15 cellular contexts compared by ENCODE assay signal in genomic region chr5:177539411-177539810, GRCh38. TPM values are rescaled to one million over a fixed set of nuclear protein-coding genes. Genes with fewer than 3 reads are reported as not detected.
DNase-seq lines count a peak whose midpoint lies in the region; ATAC-seq, FAIRE-seq and TF ChIP-seq lines count a peak whose summit lies in the region.
"Had no signal": no experiment of that assay in that cellular context is flagged by ENCODE, and none has a peak within 500 bp of the region (broad histone marks: within the 10 kb centered on the region; RNA-seq: fewer than 3 reads in every experiment).

No MANE protein-coding gene starts in this region.

- H3K79me2 ChIP-seq in K562 (ENCODE audit: control insufficient read depth, insufficient read depth, low read length) = peaks cover 17% of the 10 kb centered on the region; the same call in 2 of the 3 replicates

- H3K27me3 Mint-ChIP-seq in activated T-helper 2 cell treated with anti-CD3 and anti-CD28 coated beads, Interferon-gamma antibody, Interleukin-2, Interleukin-4, amounts not matched to agents 10 μg/mL and 5 μg/mL and 100 μg/mL, durations not matched to agents 14 hours and 24 hours and 36 hours (ENCODE audit: low read depth) = no peaks in the 10 kb centered on the region
- H3K27me3 Mint-ChIP-seq: activated naive CD8-positive, alpha-beta T cell treated with anti-CD3 and anti-CD28 coated beads, Interleukin-2, amount 10 ng/mL, durations not matched to agents 7 days and 5 days; CD4-positive, alpha-beta memory T cell; IgD-negative memory B cell had no signal

- POLR2A ChIA-PET in K562 (lab: Yijun Ruan, JAX) = interaction anchor here (1.1 to 1.6 kb wide), 3 partner anchors 9 to 10 kb away, joined by 3 to 6 read pairs (median 6); no protein-coding TSS in a partner anchor

- TF ChIP-seq CTCF in K562 (IDR thresholded peaks at IDR 0.05 in 2 of 3, conservative IDR thresholded peaks at IDR 0.05 in 1 of 3; ENCODE audit: insufficient read depth in 2 of 3, low read depth in 1 of 3, low read length in 3 of 3) (no peak), gastroesophageal sphincter (IDR thresholded peaks at IDR 0.05) (no peak)

- H3K4me1 ChIP-seq in K562 (replicated peaks in 1 of 2; ENCODE audit: control insufficient read depth in 2 of 2, insufficient read depth in 2 of 2, low read length in 2 of 2) = no peaks in the 10 kb centered on the region
- peaks cover 9 to 72% (median 33%) of the 10 kb centered on the region in 3 donors for H3K4me1 ChIP-seq in gastroesophageal sphincter
- peaks cover 47% of the 10 kb centered on the region for H3K4me1 ChIP-seq in skeletal muscle satellite cell (ENCODE audit: control insufficient read depth, insufficient read depth, low read length)

- WGBS in K562 (ENCODE audit: insufficient coverage, low coverage, missing lambda C conversion rate) = 81% methylated on average over 2 of the region's 2 CpGs
- WGBS in gastroesophageal sphincter (ENCODE audit: low coverage in 1 of 2), 2 donors = 63% methylated on average over 2 of the region's 2 CpGs; no CpG with 5 or more reads in 1 of the 2 donors

- no TSS peak for BruUV-seq in K562 (replicated peaks; lab: Mats Ljungman, UMichigan)

- peaks cover 31% of the 10 kb centered on the region for H3K36me3 Mint-ChIP-seq in activated T-helper 2 cell treated with anti-CD3 and anti-CD28 coated beads, Interferon-gamma antibody, Interleukin-2, Interleukin-4, amounts not matched to agents 10 μg/mL and 5 μg/mL and 100 μg/mL, durations not matched to agents 14 hours and 24 hours and 36 hours (ENCODE audit: low read depth)

- H3K9me3 ChIP-seq in K562 (replicated peaks; ENCODE audit: control insufficient read depth, insufficient read depth, low read depth, low read length) (no peaks in the 10 kb centered on the region), gastroesophageal sphincter (no peaks in the 10 kb centered on the region), skeletal muscle satellite cell (replicated peaks; ENCODE audit: low read length) (no peaks in the 10 kb centered on the region)
- H3K9me3 ChIP-seq: spleen had no signal

- H3K27me3 ChIP-seq in K562 (ENCODE audit: control insufficient read depth in 2 of 2, insufficient read depth in 2 of 2, low read length in 2 of 2) (no peaks in the 10 kb centered on the region), gastroesophageal sphincter (no peaks in the 10 kb centered on the region), skeletal muscle satellite cell (ENCODE audit: control insufficient read depth, insufficient read depth, low read length) (no peaks in the 10 kb centered on the region)
- H3K27me3 ChIP-seq: spleen had no signal

- H3K4me2 ChIP-seq in K562 (ENCODE audit: insufficient read depth, low read length) = no peak overlapping the region
- H3K4me2 ChIP-seq in skeletal muscle satellite cell (ENCODE audit: low read length) = peak overlapping the region; percentile 70

- H4K20me1 ChIP-seq in K562 (replicated peaks; ENCODE audit: control insufficient read depth, insufficient read depth, low read length) = 0 out of 2 replicates have a peak, but pooled peaks cover 3% of the 10 kb centered on the region

- H3K4me1 Mint-ChIP-seq in activated T-helper 2 cell treated with anti-CD3 and anti-CD28 coated beads, Interferon-gamma antibody, Interleukin-2, Interleukin-4, amounts not matched to agents 10 μg/mL and 5 μg/mL and 100 μg/mL, durations not matched to agents 14 hours and 24 hours and 36 hours (ENCODE audit: low read depth) = peaks cover 2% of the 10 kb centered on the region

- ATAC-seq in K562 (no peak), gastroesophageal sphincter (peak; percentile 71), left colon (no peak)

- in situ Hi-C loops in K562 (cut with MboI) = no loop called here

- no peak overlapping the region for H3K9ac ChIP-seq in K562 (ENCODE audit: insufficient read depth in 1 of 2, low read depth in 2 of 2, low read length in 2 of 2)
- peak overlapping the region; percentile 75 for H3K9ac ChIP-seq in skeletal muscle satellite cell (ENCODE audit: low read depth, low read length)

- no peak overlapping the region for H2AFZ ChIP-seq in K562 (ENCODE audit: low read depth, low read length)

- CTCF ChIA-PET in K562 (lab: Yijun Ruan, JAX; ENCODE audit: low intra/inter-chr PET ratio) = no interaction called here

- H3K27ac ChIP-seq in K562 (ENCODE audit: extremely low read depth, low read depth, low read length) = no peak overlapping the region
- H3K27ac ChIP-seq in gastroesophageal sphincter = peak overlapping the region in 3 of 4 donors; percentile 69 to 78 (median 72)

- H3K4me3 Mint-ChIP-seq in activated T-helper 2 cell treated with anti-CD3 and anti-CD28 coated beads, Interferon-gamma antibody, Interleukin-2, Interleukin-4, amounts not matched to agents 10 μg/mL and 5 μg/mL and 100 μg/mL, durations not matched to agents 14 hours and 24 hours and 36 hours (ENCODE audit: low read depth) = no peak overlapping the region
- H3K4me3 Mint-ChIP-seq: activated naive CD8-positive, alpha-beta T cell treated with anti-CD3 and anti-CD28 coated beads, Interleukin-2, amount 10 ng/mL, durations not matched to agents 7 days and 5 days; CD4-positive, alpha-beta memory T cell; IgD-negative memory B cell had no signal

- no peaks in the 10 kb centered on the region for H3K9me1 ChIP-seq in K562 (ENCODE audit: control insufficient read depth, insufficient read depth, low read length)

- DNase-seq in EL = peak; percentile 63
- no peak for DNase-seq in K562 (ENCODE audit: extremely low read depth in 1 of 4, low spot score in 3 of 4)
- no peak for DNase-seq in activated T-helper 2 cell treated with anti-CD3 and anti-CD28 coated beads, Interferon-gamma antibody, Interleukin-2, Interleukin-4, amounts not matched to agents 10 μg/mL and 5 μg/mL and 100 μg/mL, durations not matched to agents 14 hours and 24 hours and 36 hours (ENCODE audit: low spot score)
- DNase-seq in NCI-H2029 treated with DMSO at 0.1 percent for 48 hours (lab: John Stamatoyannopoulos, UW) = no peak
- DNase-seq in DMS153 (lab: John Stamatoyannopoulos, UW) = no peak
- DNase-seq in left colon = no peak
- DNase-seq: activated naive CD8-positive, alpha-beta T cell treated with anti-CD3 and anti-CD28 coated beads, Interleukin-2, amount 10 ng/mL, durations not matched to agents 7 days and 5 days; CD4-positive, alpha-beta memory T cell; NCI-H2081; spleen had no signal

- TF ChIP-seq EP300 in K562 (IDR thresholded peaks at IDR 0.05; ENCODE audit: low read length) = no peak
- no peak for TF ChIP-seq EP300 in gastroesophageal sphincter (IDR thresholded peaks at IDR 0.05)

- intact Hi-C loops in K562 (cut with micrococcal nuclease) = no loop called here
- intact Hi-C loops in activated T-helper 2 cell treated with anti-CD3 and anti-CD28 coated beads, Interferon-gamma antibody, Interleukin-2, Interleukin-4, amounts not matched to agents 10 μg/mL and 5 μg/mL and 100 μg/mL, durations not matched to agents 14 hours and 24 hours and 36 hours (cut with micrococcal nuclease) = no loop called here
- intact Hi-C loops in left colon (cut with DNase I, micrococcal nuclease) = no loop called here

- TF ChIP-seq POLR2A in K562 (conservative IDR thresholded peaks at IDR 0.05) (no peak), gastroesophageal sphincter (IDR thresholded peaks at IDR 0.05) (no peak)

- H3K4me3 ChIP-seq in K562 (no peak overlapping the region), gastroesophageal sphincter (no peak overlapping the region), skeletal muscle satellite cell (ENCODE audit: low read length) (no peak overlapping the region)
- H3K4me3 ChIP-seq: spleen had no signal

- H3K27ac Mint-ChIP-seq in activated T-helper 2 cell treated with anti-CD3 and anti-CD28 coated beads, Interferon-gamma antibody, Interleukin-2, Interleukin-4, amounts not matched to agents 10 μg/mL and 5 μg/mL and 100 μg/mL, durations not matched to agents 14 hours and 24 hours and 36 hours = no peak overlapping the region
- H3K27ac Mint-ChIP-seq: activated naive CD8-positive, alpha-beta T cell treated with anti-CD3 and anti-CD28 coated beads, Interleukin-2, amount 10 ng/mL, durations not matched to agents 7 days and 5 days; IgD-negative memory B cell had no signal

- H3K9me3 Mint-ChIP-seq in activated T-helper 2 cell treated with anti-CD3 and anti-CD28 coated beads, Interferon-gamma antibody, Interleukin-2, Interleukin-4, amounts not matched to agents 10 μg/mL and 5 μg/mL and 100 μg/mL, durations not matched to agents 14 hours and 24 hours and 36 hours = no peaks in the 10 kb centered on the region
- H3K9me3 Mint-ChIP-seq: activated naive CD8-positive, alpha-beta T cell treated with anti-CD3 and anti-CD28 coated beads, Interleukin-2, amount 10 ng/mL, durations not matched to agents 7 days and 5 days; CD4-positive, alpha-beta memory T cell; IgD-negative memory B cell had no signal

- FAIRE-seq in K562 (lab: Jason Lieb, UNC) = no peak
- FAIRE-seq: H54, islet of Langerhans had no signal

- no peak for TF ChIP-seq RAD21 in K562 (CRISPR knock-in tag; conservative IDR thresholded peaks at IDR 0.05 in 1 of 2, IDR thresholded peaks at IDR 0.05 in 1 of 2)

- H3K36me3 ChIP-seq in K562 (ENCODE audit: control insufficient read depth, insufficient read depth, low read length) = peaks cover 88% of the 10 kb centered on the region; the same call in 2 of the 3 replicates
- peaks cover 0 to 24% of the 10 kb centered on the region in 2 donors for H3K36me3 ChIP-seq in gastroesophageal sphincter
- H3K36me3 ChIP-seq in skeletal muscle satellite cell (ENCODE audit: insufficient read depth, low read length) = peaks cover 19% of the 10 kb centered on the region

RNA-seq across cellular contexts. Expression of gene FAM193B, which starts 15.0 kb away (rescaled TPM):
- 296 and 489 TPM in 2 replicates for total RNA-seq in K562 (2011; cell fraction: chromatin; rRNA removed; ENCODE audit: low replicate concordance)
- total RNA-seq in K562 (2011; cell fraction: nucleolus; rRNA removed) = 300 and 332 TPM in 2 replicates
- total RNA-seq in K562 (2011; cell fraction: nucleoplasm; rRNA removed) = 230 and 273 TPM in 2 replicates
- total RNA-seq in K562 (2014; rRNA removed) = 33.6 and 53.1 TPM in 2 replicates
- total RNA-seq in K562 (2014; rRNA removed; fragmentation: Illumina TruSeq; extraction: Trizol) = 15.2 and 18.0 TPM in 2 replicates
- 31.7 and 37.3 TPM in 2 replicates for total RNA-seq in K562 (2015; rRNA removed; fragmentation: Illumina TruSeq; extraction: Trizol)
- 58.7 and 59.4 TPM in 2 replicates for total RNA-seq in K562 (2021)
- polyA plus RNA-seq in K562 (2011; rRNA removed) = 51.5 and 73.5 TPM in 2 replicates
- 30.7 and 38.5 TPM in 2 replicates for polyA plus RNA-seq in K562 (2011; cell fraction: cytosol; rRNA removed)
- 492 and 661 TPM in 2 replicates for polyA plus RNA-seq in K562 (2011; cell fraction: nucleus; rRNA removed)
- 52.7 and 87.6 TPM in 2 replicates for polyA plus RNA-seq in K562 (2012)
- 44.1 and 45.0 TPM in 2 replicates for polyA plus RNA-seq in K562 (2014; fragmentation: Illumina TruSeq; extraction: Trizol)
- 1 to 10 TPM; 4.4 to 5.0 TPM for polyA plus RNA-seq in K562 (2014; fragmentation: Nextera tagmentation; extraction: Ambion mirVana)
- polyA plus RNA-seq in K562 (2014; rRNA removed) = 73.4 and 76.4 TPM in 2 replicates
- polyA minus RNA-seq in K562 (2011; rRNA and poly(A)+ RNA removed) = 11.0 and 15.0 TPM in 2 replicates
- 10.5 and 24.3 TPM in 2 replicates for polyA minus RNA-seq in K562 (2011; cell fraction: cytosol; rRNA and poly(A)+ RNA removed)
- 47.3 and 51.4 TPM in 2 replicates for polyA minus RNA-seq in K562 (2011; cell fraction: nucleus; rRNA and poly(A)+ RNA removed)
- total RNA-seq in gastroesophageal sphincter = 10 to 100 TPM; 29.7 to 90.3 (median 44.5) TPM
- total RNA-seq in skeletal muscle satellite cell (2012; rRNA removed) = 12.7 and 16.5 TPM in 2 replicates
- 75.8 and 81.0 TPM in 2 replicates for total RNA-seq in activated T-helper 2 cell treated with anti-CD3 and anti-CD28 coated beads, Interferon-gamma antibody, Interleukin-2, Interleukin-4, amounts not matched to agents 10 μg/mL and 5 μg/mL and 100 μg/mL, durations not matched to agents 14 hours and 24 hours and 36 hours
- 10 to 100 TPM; 52.1 to 56.1 TPM for total RNA-seq in left colon

RNA-seq across cellular contexts. Expression of gene DDX41, which starts 22.6 kb away (rescaled TPM):
- 156 and 392 TPM in 2 replicates for total RNA-seq in K562 (2011; cell fraction: chromatin; rRNA removed; ENCODE audit: low replicate concordance)
- 235 and 242 TPM in 2 replicates for total RNA-seq in K562 (2011; cell fraction: nucleolus; rRNA removed)
- 123 and 170 TPM in 2 replicates for total RNA-seq in K562 (2011; cell fraction: nucleoplasm; rRNA removed)
- 284 and 396 TPM in 2 replicates for total RNA-seq in K562 (2014; rRNA removed)
- total RNA-seq in K562 (2014; rRNA removed; fragmentation: Illumina TruSeq; extraction: Trizol) = 41.4 and 53.7 TPM in 2 replicates
- total RNA-seq in K562 (2015; rRNA removed; fragmentation: Illumina TruSeq; extraction: Trizol) = 97.1 and 116 TPM in 2 replicates
- total RNA-seq in K562 (2021) = 164 and 167 TPM in 2 replicates
- polyA plus RNA-seq in K562 (2011; rRNA removed) = 138 and 148 TPM in 2 replicates
- polyA plus RNA-seq in K562 (2011; cell fraction: cytosol; rRNA removed) = 199 and 327 TPM in 2 replicates
- 545 and 753 TPM in 2 replicates for polyA plus RNA-seq in K562 (2011; cell fraction: nucleus; rRNA removed)
- 166 and 178 TPM in 2 replicates for polyA plus RNA-seq in K562 (2012)
- polyA plus RNA-seq in K562 (2014; fragmentation: Illumina TruSeq; extraction: Trizol) = 94.9 and 113 TPM in 2 replicates
- polyA plus RNA-seq in K562 (2014; fragmentation: Nextera tagmentation; extraction: Ambion mirVana) = 10 to 100 TPM; 38.2 to 60.1 TPM
- polyA plus RNA-seq in K562 (2014; rRNA removed) = 234 and 236 TPM in 2 replicates
- polyA minus RNA-seq in K562 (2011; rRNA and poly(A)+ RNA removed) = 143 and 154 TPM in 2 replicates
- polyA minus RNA-seq in K562 (2011; cell fraction: cytosol; rRNA and poly(A)+ RNA removed) = 157 and 376 TPM in 2 replicates
- polyA minus RNA-seq in K562 (2011; cell fraction: nucleus; rRNA and poly(A)+ RNA removed) = 191 and 218 TPM in 2 replicates
- 10 to 100 TPM; 64.5 to 80.8 (median 68.5) TPM for total RNA-seq in gastroesophageal sphincter
- total RNA-seq in skeletal muscle satellite cell (2012; rRNA removed) = 64.1 and 139 TPM in 2 replicates
- 138 and 144 TPM in 2 replicates for total RNA-seq in activated T-helper 2 cell treated with anti-CD3 and anti-CD28 coated beads, Interferon-gamma antibody, Interleukin-2, Interleukin-4, amounts not matched to agents 10 μg/mL and 5 μg/mL and 100 μg/mL, durations not matched to agents 14 hours and 24 hours and 36 hours
- total RNA-seq in left colon = 10 to 100 TPM; 74.3 to 79.9 TPM

RNA-seq across cellular contexts. Expression of gene DOK3, which starts 29.8 kb away (rescaled TPM):
- total RNA-seq in K562 (2011; cell fraction: chromatin; rRNA removed; ENCODE audit: low replicate concordance) = 31.3 and 80.0 TPM in 2 replicates
- total RNA-seq in K562 (2011; cell fraction: nucleolus; rRNA removed) = 40.8 and 45.7 TPM in 2 replicates
- 31.9 and 45.3 TPM in 2 replicates for total RNA-seq in K562 (2011; cell fraction: nucleoplasm; rRNA removed)
- total RNA-seq in K562 (2014; rRNA removed) = 9.2 and 11.0 TPM in 2 replicates
- 2.0 TPM in 2 replicates for total RNA-seq in K562 (2014; rRNA removed; fragmentation: Illumina TruSeq; extraction: Trizol)
- 5.9 and 7.2 TPM in 2 replicates for total RNA-seq in K562 (2015; rRNA removed; fragmentation: Illumina TruSeq; extraction: Trizol)
- 15.7 and 21.1 TPM in 2 replicates for total RNA-seq in K562 (2021)
- 8.0 and 16.1 TPM in 2 replicates for polyA plus RNA-seq in K562 (2011; rRNA removed)
- 15.1 and 21.5 TPM in 2 replicates for polyA plus RNA-seq in K562 (2011; cell fraction: cytosol; rRNA removed)
- 70.3 and 111 TPM in 2 replicates for polyA plus RNA-seq in K562 (2011; cell fraction: nucleus; rRNA removed)
- polyA plus RNA-seq in K562 (2012) = 14.5 and 23.5 TPM in 2 replicates
- polyA plus RNA-seq in K562 (2014; fragmentation: Illumina TruSeq; extraction: Trizol) = 10.1 and 12.5 TPM in 2 replicates
- polyA plus RNA-seq in K562 (2014; fragmentation: Nextera tagmentation; extraction: Ambion mirVana) = 1 to 10 TPM; 1.3 to 1.7 TPM
- polyA plus RNA-seq in K562 (2014; rRNA removed) = 16.9 and 23.0 TPM in 2 replicates
- polyA minus RNA-seq in K562 (2011; rRNA and poly(A)+ RNA removed) = 3.9 and 4.1 TPM in 2 replicates
- 7.4 and 11.9 TPM in 2 replicates for polyA minus RNA-seq in K562 (2011; cell fraction: cytosol; rRNA and poly(A)+ RNA removed)
- polyA minus RNA-seq in K562 (2011; cell fraction: nucleus; rRNA and poly(A)+ RNA removed) = 18.3 and 19.9 TPM in 2 replicates
- total RNA-seq in gastroesophageal sphincter = 10 to 100 TPM in 1 of 4 donors, 1 to 10 TPM in 3; 6.1 to 16.6 (median 6.6) TPM
- 1.0 and 3.5 TPM in 2 replicates for total RNA-seq in skeletal muscle satellite cell (2012; rRNA removed)
- total RNA-seq in activated T-helper 2 cell treated with anti-CD3 and anti-CD28 coated beads, Interferon-gamma antibody, Interleukin-2, Interleukin-4, amounts not matched to agents 10 μg/mL and 5 μg/mL and 100 μg/mL, durations not matched to agents 14 hours and 24 hours and 36 hours = 3.3 and 4.9 TPM in 2 replicates
- total RNA-seq in left colon = 1 to 10 TPM; 4.1 to 8.9 TPM

RNA-seq across cellular contexts. Expression of gene PDLIM7, which starts 42.0 kb away (rescaled TPM):
- 145 and 420 TPM in 2 replicates for total RNA-seq in K562 (2011; cell fraction: chromatin; rRNA removed; ENCODE audit: low replicate concordance)
- total RNA-seq in K562 (2011; cell fraction: nucleolus; rRNA removed) = 271 and 275 TPM in 2 replicates
- 200 and 231 TPM in 2 replicates for total RNA-seq in K562 (2011; cell fraction: nucleoplasm; rRNA removed)
- 85.6 and 89.0 TPM in 2 replicates for total RNA-seq in K562 (2014; rRNA removed)
- total RNA-seq in K562 (2014; rRNA removed; fragmentation: Illumina TruSeq; extraction: Trizol) = 6.4 and 10.4 TPM in 2 replicates
- 32.6 and 38.1 TPM in 2 replicates for total RNA-seq in K562 (2015; rRNA removed; fragmentation: Illumina TruSeq; extraction: Trizol)
- total RNA-seq in K562 (2021) = 112 and 124 TPM in 2 replicates
- polyA plus RNA-seq in K562 (2011; rRNA removed) = 34.7 and 66.8 TPM in 2 replicates
- 40.6 and 105 TPM in 2 replicates for polyA plus RNA-seq in K562 (2011; cell fraction: cytosol; rRNA removed)
- 255 and 454 TPM in 2 replicates for polyA plus RNA-seq in K562 (2011; cell fraction: nucleus; rRNA removed)
- 79.5 and 127 TPM in 2 replicates for polyA plus RNA-seq in K562 (2012)
- 25.5 and 49.4 TPM in 2 replicates for polyA plus RNA-seq in K562 (2014; fragmentation: Illumina TruSeq; extraction: Trizol)
- 1 to 10 TPM; 2.1 to 4.1 TPM for polyA plus RNA-seq in K562 (2014; fragmentation: Nextera tagmentation; extraction: Ambion mirVana)
- 115 and 119 TPM in 2 replicates for polyA plus RNA-seq in K562 (2014; rRNA removed)
- 18.4 and 18.7 TPM in 2 replicates for polyA minus RNA-seq in K562 (2011; rRNA and poly(A)+ RNA removed)
- polyA minus RNA-seq in K562 (2011; cell fraction: cytosol; rRNA and poly(A)+ RNA removed) = 39.0 and 41.5 TPM in 2 replicates
- 90.7 and 100 TPM in 2 replicates for polyA minus RNA-seq in K562 (2011; cell fraction: nucleus; rRNA and poly(A)+ RNA removed)
- total RNA-seq in gastroesophageal sphincter = 100 to 1,000 TPM; 336 to 863 (median 437) TPM
- 75.3 and 151 TPM in 2 replicates for total RNA-seq in skeletal muscle satellite cell (2012; rRNA removed)
- total RNA-seq in activated T-helper 2 cell treated with anti-CD3 and anti-CD28 coated beads, Interferon-gamma antibody, Interleukin-2, Interleukin-4, amounts not matched to agents 10 μg/mL and 5 μg/mL and 100 μg/mL, durations not matched to agents 14 hours and 24 hours and 36 hours = 85.4 and 86.9 TPM in 2 replicates
- total RNA-seq in left colon = 10 to 100 TPM; 12.1 to 56.5 TPM

RNA-seq across cellular contexts. Expression of gene TMED9, which starts 52.6 kb away (rescaled TPM):
- total RNA-seq in K562 (2011; cell fraction: chromatin; rRNA removed; ENCODE audit: low replicate concordance) = 151 and 356 TPM in 2 replicates
- total RNA-seq in K562 (2011; cell fraction: nucleolus; rRNA removed) = 455 and 495 TPM in 2 replicates
- total RNA-seq in K562 (2011; cell fraction: nucleoplasm; rRNA removed) = 410 and 412 TPM in 2 replicates
- total RNA-seq in K562 (2014; rRNA removed) = 90.0 and 98.0 TPM in 2 replicates
- 57.1 and 65.9 TPM in 2 replicates for total RNA-seq in K562 (2014; rRNA removed; fragmentation: Illumina TruSeq; extraction: Trizol)
- total RNA-seq in K562 (2015; rRNA removed; fragmentation: Illumina TruSeq; extraction: Trizol) = 72.8 and 73.5 TPM in 2 replicates
- 147 and 173 TPM in 2 replicates for total RNA-seq in K562 (2021)
- polyA plus RNA-seq in K562 (2011; rRNA removed) = 301 and 375 TPM in 2 replicates
- polyA plus RNA-seq in K562 (2011; cell fraction: cytosol; rRNA removed) = 280 and 325 TPM in 2 replicates
- 112 and 139 TPM in 2 replicates for polyA plus RNA-seq in K562 (2011; cell fraction: nucleus; rRNA removed)
- 181 and 366 TPM in 2 replicates for polyA plus RNA-seq in K562 (2012)
- 144 and 168 TPM in 2 replicates for polyA plus RNA-seq in K562 (2014; fragmentation: Illumina TruSeq; extraction: Trizol)
- polyA plus RNA-seq in K562 (2014; fragmentation: Nextera tagmentation; extraction: Ambion mirVana) = 10 to 100 TPM; 43.7 to 53.2 TPM
- 213 and 235 TPM in 2 replicates for polyA plus RNA-seq in K562 (2014; rRNA removed)
- 208 and 226 TPM in 2 replicates for polyA minus RNA-seq in K562 (2011; rRNA and poly(A)+ RNA removed)
- 75.1 and 101 TPM in 2 replicates for polyA minus RNA-seq in K562 (2011; cell fraction: cytosol; rRNA and poly(A)+ RNA removed)
- polyA minus RNA-seq in K562 (2011; cell fraction: nucleus; rRNA and poly(A)+ RNA removed) = 40.4 and 90.7 TPM in 2 replicates
- 10 to 100 TPM; 50.9 to 86.4 (median 72.9) TPM for total RNA-seq in gastroesophageal sphincter
- total RNA-seq in skeletal muscle satellite cell (2012; rRNA removed) = 95.8 and 138 TPM in 2 replicates
- 174 and 175 TPM in 2 replicates for total RNA-seq in activated T-helper 2 cell treated with anti-CD3 and anti-CD28 coated beads, Interferon-gamma antibody, Interleukin-2, Interleukin-4, amounts not matched to agents 10 μg/mL and 5 μg/mL and 100 μg/mL, durations not matched to agents 14 hours and 24 hours and 36 hours
- 100 to 1,000 TPM; 160 to 204 TPM for total RNA-seq in left colon
